27 cellular contexts compared by ENCODE assay signal in the genomic region with DNA sequence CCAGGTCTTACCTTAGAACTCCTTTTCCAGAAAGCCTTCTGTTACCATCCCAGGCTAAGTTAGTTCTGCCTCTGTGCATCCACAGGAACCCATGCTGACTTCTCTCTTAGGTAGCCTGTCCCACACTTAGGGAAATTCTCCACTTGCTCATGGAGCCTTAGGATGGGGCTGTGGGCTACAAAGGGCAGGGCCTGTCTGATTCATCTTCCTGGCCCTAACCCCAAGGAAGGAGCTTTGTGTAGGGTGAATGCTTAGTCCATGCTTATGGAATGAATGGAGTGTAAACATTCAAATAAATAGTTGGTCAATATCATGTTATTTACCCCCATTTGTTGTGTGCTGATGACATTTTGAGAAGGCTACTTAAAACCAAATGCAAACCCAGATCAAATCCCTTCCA. TPM values are rescaled to one million over a fixed set of nuclear protein-coding genes. Genes with fewer than 3 reads are reported as not detected.
DNase-seq lines count a peak whose midpoint lies in the region; ATAC-seq, FAIRE-seq and TF ChIP-seq lines count a peak whose summit lies in the region.
"Had no signal": no experiment of that assay in that cellular context is flagged by ENCODE, and none has a peak within 500 bp of the region (broad histone marks: within the 10 kb centered on the region; RNA-seq: fewer than 3 reads in every experiment).

No MANE protein-coding gene starts in this region.

- H3K36me3 ChIP-seq in bronchial epithelial cell (ENCODE audit: control insufficient read depth, insufficient read depth, low read length) (no peaks in the 10 kb centered on the region), mesodermal cell (ENCODE audit: control insufficient read depth, insufficient read depth, low read length) (no peaks in the 10 kb centered on the region), testis (ENCODE audit: low read depth, missing control alignments) (no peaks in the 10 kb centered on the region)
- H3K36me3 ChIP-seq: BLaER1 had no signal

- no peak for FAIRE-seq in bronchial epithelial cell (lab: Jason Lieb, UNC)
- no peak for FAIRE-seq in HTR-8/SVneo (lab: Jason Lieb, UNC)
- FAIRE-seq: G401.6, GM12878, H54, HepG2 had no signal

- no peak for TF ChIP-seq POLR2A in testis (IDR thresholded peaks at IDR 0.05)

- H3K27ac ChIP-seq in mesodermal cell (ENCODE audit: low read depth, low read length, severe bottlenecking) (peak overlapping the region; percentile 18), testis (no peak overlapping the region)
- H3K27ac ChIP-seq: BLaER1 had no signal

- no peaks in the 10 kb centered on the region for H3K27me3 ChIP-seq in bronchial epithelial cell (ENCODE audit: control insufficient read depth, insufficient read depth, low read length)
- no peaks in the 10 kb centered on the region for H3K27me3 ChIP-seq in testis
- H3K27me3 ChIP-seq: BLaER1 had no signal

- DNase-seq in AG10803 (ENCODE audit: low read depth) (peak; percentile 73), GM04504 (ENCODE audit: low read depth) (peak; percentile 36), bronchial epithelial cell (ENCODE audit: low read depth) (peak; percentile 8), NCI-H2227 (lab: John Stamatoyannopoulos, UW; ENCODE audit: unreplicated experiment) (no peak), HTR-8/SVneo (ENCODE audit: insufficient read length, low spot score) (no peak), testis (no peak)
- DNase-seq: 8988T; CD8-positive, alpha-beta T cell; DMS79; KBM-7; NCI-H1105 treated with DMSO at 0.1 percent for 48 hours; NCI-H1694 treated with DMSO at 0.1 percent for 48 hours; NCI-H510A; NCI-H748 treated with DMSO at 0.1 percent for 48 hours; NK-92 treated with Interleukin-12 subunit alpha and Interleukin-12 subunit beta, amount 100 ng/mL, for 24 hours; SIG-M5 had no signal

- H3K4me1 ChIP-seq in mesodermal cell (ENCODE audit: control insufficient read depth, insufficient read depth, low read length, poor library complexity, severe bottlenecking) (no peaks in the 10 kb centered on the region), testis (no peaks in the 10 kb centered on the region)
- H3K4me1 ChIP-seq: BLaER1 had no signal

- H3K9me3 ChIP-seq in mesodermal cell (ENCODE audit: control insufficient read depth, low read length) = no peaks in the 10 kb centered on the region
- no peaks in the 10 kb centered on the region for H3K9me3 ChIP-seq in testis
- H3K9me3 ChIP-seq: BLaER1 had no signal

- TF ChIP-seq CTCF in AG10803 (conservative IDR thresholded peaks at IDR 0.05; ENCODE audit: low read length) (peak; percentile 11; the same call in 1 of the 2 replicates), bronchial epithelial cell (IDR thresholded peaks at IDR 0.05; ENCODE audit: insufficient read depth, low read length, severe bottlenecking) (no peak), testis (IDR thresholded peaks at IDR 0.05) (no peak)

- intact Hi-C loops in testis (cut with DNase I; ENCODE audit: low total_unique reads) = no loop called here

- no peak for ATAC-seq in GM18498 (IDR thresholded peaks at IDR 0.05; ENCODE audit: unreplicated experiment)
- ATAC-seq: CD8-positive, alpha-beta T cell; GM12878; HepG2; SK-N-SH treated with all-trans-retinoic acid at 6 μM for 48 hours had no signal

- no peak overlapping the region for H3K4me3 ChIP-seq in AG10803 (ENCODE audit: low read length)
- no peak overlapping the region for H3K4me3 ChIP-seq in bronchial epithelial cell (ENCODE audit: low read depth, low read length)
- H3K4me3 ChIP-seq in mesodermal cell (ENCODE audit: extremely low read depth, insufficient read depth, low read length, poor library complexity, severe bottlenecking) = no peak overlapping the region
- H3K4me3 ChIP-seq in testis = no peak overlapping the region
- H3K4me3 ChIP-seq: BLaER1, GM12878 had no signal

RNA-seq across cellular contexts. Expression of gene EMX2, which starts 54.7 kb away (rescaled TPM):
- total RNA-seq in bronchial epithelial cell = not detected in 2 replicates
- not detected for polyA plus RNA-seq in mesodermal cell (2013, experiment 1 of 2)
- polyA plus RNA-seq in mesodermal cell (2013, experiment 2 of 2) = 0.20 TPM
- total RNA-seq in testis = 1 to 10 TPM; 1.5 to 1.9 TPM
- 6.9 TPM for polyA plus RNA-seq in testis (ENCODE audit: insufficient read depth, low read depth, low replicate concordance)
- total RNA-seq: CD8-positive, alpha-beta T cell; GM12878; HepG2; OCI-LY7; RPMI7951 had no signal
- polyA plus RNA-seq: AG04450, HepG2 had no signal

Comparison
In these comparisons a context has a peak if more than half of its experiments do, and no peak if none do; other contexts are left out.
1. DNase-seq: peak in AG10803 (single experiment), GM04504 (single experiment) and bronchial epithelial cell (single experiment); none in NCI-H2227 (single experiment), HTR-8/SVneo (single experiment) and testis (single experiment).